Comparison of ENCODE assay signal across 20 cellular contexts in genomic region chr13:70959376-70959775, GRCh38.
"Had no signal": no experiment of that assay in that cellular context is flagged by ENCODE, and none has a peak within 500 bp of the region (broad histone marks: within the 10 kb centered on the region; RNA-seq: fewer than 3 reads in every experiment).

No MANE protein-coding gene starts in this region.

- H3K36me3 ChIP-seq: right atrium auricular region, tibial nerve had no signal

- H3K27me3 Mint-ChIP-seq: activated CD4-positive, alpha-beta T cell treated with anti-CD3 and anti-CD28 coated beads, Interleukin-2, amount 10 ng/mL, durations not matched to agents 7 days and 5 days; activated naive CD8-positive, alpha-beta T cell treated with anti-CD3 and anti-CD28 coated beads, Interleukin-2, amount 10 ng/mL, durations not matched to agents 7 days and 5 days; activated T-cell treated with anti-CD3 and anti-CD28 coated beads, Interleukin-2, amount 50 U/mL, for 24 hours; brain; progenitor cell of endocrine pancreas; stimulated activated naive CD8-positive, alpha-beta T cell treated with anti-CD3 and anti-CD28 coated beads, Interleukin-15, Interleukin-2, amounts not matched to agents 100 ng/mL and 50 ng/mL, for 24 hours had no signal

- H3K9me3 ChIP-seq: right atrium auricular region, tibial nerve had no signal

- H3K4me1 Mint-ChIP-seq: activated CD4-positive, alpha-beta T cell treated with anti-CD3 and anti-CD28 coated beads, Interleukin-2, amount 10 ng/mL, durations not matched to agents 7 days and 5 days; activated naive CD8-positive, alpha-beta T cell treated with anti-CD3 and anti-CD28 coated beads, Interleukin-2, amount 10 ng/mL, durations not matched to agents 7 days and 5 days; endodermal cell; nephron had no signal

- H3K27me3 ChIP-seq: right atrium auricular region, tibial nerve had no signal

- H3K36me3 Mint-ChIP-seq: activated naive CD8-positive, alpha-beta T cell treated with anti-CD3 and anti-CD28 coated beads, Interleukin-2, amount 10 ng/mL, durations not matched to agents 7 days and 5 days; brain had no signal

- H3K27ac Mint-ChIP-seq: activated CD4-positive, alpha-beta T cell treated with anti-CD3 and anti-CD28 coated beads, Interleukin-2, amount 10 ng/mL, durations not matched to agents 7 days and 5 days; activated CD8-positive, alpha-beta T cell treated with anti-CD3 and anti-CD28 coated beads, Interleukin-2, amount 10 ng/mL, durations not matched to agents 7 days and 5 days; activated naive CD8-positive, alpha-beta T cell treated with anti-CD3 and anti-CD28 coated beads, Interleukin-2, amount 10 ng/mL, durations not matched to agents 7 days and 5 days; activated T-cell treated with anti-CD3 and anti-CD28 coated beads, Interleukin-2, amount 50 U/mL, for 24 hours; activated T-helper 2 cell treated with anti-CD3 and anti-CD28 coated beads, Interferon-gamma antibody, Interleukin-2, Interleukin-4, amounts not matched to agents 10 μg/mL and 5 μg/mL and 100 μg/mL, durations not matched to agents 14 hours and 24 hours and 36 hours; endodermal cell; nephron; progenitor cell of endocrine pancreas; stimulated activated naive CD8-positive, alpha-beta T cell treated with anti-CD3 and anti-CD28 coated beads, Interleukin-15, Interleukin-2, amounts not matched to agents 100 ng/mL and 50 ng/mL, for 24 hours had no signal

- H3K27ac ChIP-seq: right atrium auricular region, tibial nerve had no signal

- H3K4me3 Mint-ChIP-seq: activated CD4-positive, alpha-beta T cell treated with anti-CD3 and anti-CD28 coated beads, Interleukin-2, amount 10 ng/mL, durations not matched to agents 7 days and 5 days; activated CD8-positive, alpha-beta T cell treated with anti-CD3 and anti-CD28 coated beads, Interleukin-2, amount 10 ng/mL, durations not matched to agents 7 days and 5 days; activated naive CD8-positive, alpha-beta T cell treated with anti-CD3 and anti-CD28 coated beads, Interleukin-2, amount 10 ng/mL, durations not matched to agents 7 days and 5 days; activated T-cell treated with anti-CD3 and anti-CD28 coated beads, Interleukin-2, amount 50 U/mL, for 24 hours; brain; endodermal cell; nephron; stimulated activated naive CD8-positive, alpha-beta T cell treated with anti-CD3 and anti-CD28 coated beads, Interleukin-15, Interleukin-2, amounts not matched to agents 100 ng/mL and 50 ng/mL, for 24 hours had no signal

- ATAC-seq: activated CD4-positive, CD25-positive, alpha-beta regulatory T cell treated with anti-CD3 and anti-CD28 coated beads, Interleukin-2, amount 50 U/mL, for 24 hours; activated CD8-positive, alpha-beta T cell treated with anti-CD3 and anti-CD28 coated beads, Interleukin-2, amount 10 ng/mL, durations not matched to agents 7 days and 5 days; left lobe of liver had no signal

- H3K9me3 Mint-ChIP-seq: activated CD4-positive, alpha-beta T cell treated with anti-CD3 and anti-CD28 coated beads, Interleukin-2, amount 10 ng/mL, durations not matched to agents 7 days and 5 days; activated naive CD8-positive, alpha-beta T cell treated with anti-CD3 and anti-CD28 coated beads, Interleukin-2, amount 10 ng/mL, durations not matched to agents 7 days and 5 days; activated T-cell treated with anti-CD3 and anti-CD28 coated beads, Interleukin-2, amount 50 U/mL, for 24 hours; activated T-helper 2 cell treated with anti-CD3 and anti-CD28 coated beads, Interferon-gamma antibody, Interleukin-2, Interleukin-4, amounts not matched to agents 10 μg/mL and 5 μg/mL and 100 μg/mL, durations not matched to agents 14 hours and 24 hours and 36 hours; brain; endodermal cell; nephron; stimulated activated naive CD8-positive, alpha-beta T cell treated with anti-CD3 and anti-CD28 coated beads, Interleukin-15, Interleukin-2, amounts not matched to agents 100 ng/mL and 50 ng/mL, for 24 hours had no signal

- H3K4me1 ChIP-seq: right atrium auricular region, tibial nerve had no signal

- DNase-seq: activated CD4-positive, alpha-beta T cell treated with anti-CD3 and anti-CD28 coated beads, Interleukin-2, amount 10 ng/mL, durations not matched to agents 7 days and 5 days; activated CD8-positive, alpha-beta T cell treated with anti-CD3 and anti-CD28 coated beads, Interleukin-2, amount 10 ng/mL, durations not matched to agents 7 days and 5 days; activated naive CD4-positive, alpha-beta T cell treated with Interleukin-2 at 50 U/mL for 16 hours; activated naive CD8-positive, alpha-beta T cell treated with anti-CD3 and anti-CD28 coated beads, Interleukin-2, amount 10 ng/mL, durations not matched to agents 7 days and 5 days; activated T-cell treated with anti-CD3 and anti-CD28 coated beads, Interleukin-2, amount 50 U/mL, for 24 hours; anterior cingulate cortex; caudate nucleus; endodermal cell; foreskin melanocyte; kidney; midbrain had no signal

- H3K4me3 ChIP-seq: right atrium auricular region, tibial nerve had no signal
